Comparison of ENCODE assay signal across 12 cellular contexts in genomic region chr6:83086751-83087150, GRCh38. TPM values are rescaled to one million over a fixed set of nuclear protein-coding genes. Genes with fewer than 3 reads are reported as not detected.
DNase-seq lines count a peak whose midpoint lies in the region; ATAC-seq and TF ChIP-seq lines count a peak whose summit lies in the region.
"Had no signal": no experiment of that assay in that cellular context is flagged by ENCODE, and none has a peak within 500 bp of the region (broad histone marks: within the 10 kb centered on the region; RNA-seq: fewer than 3 reads in every experiment).

No MANE protein-coding gene starts in this region.

- peak overlapping the region; percentile 37 for H3K27ac Mint-ChIP-seq in T-helper 1 cell treated with Interleukin-12 subunit alpha and Interleukin-12 subunit beta and Interleukin-4 antibody, amounts not matched to agents 30 μg/mL and 1 μg/mL, for 36 hours
- peak overlapping the region; percentile 4 for H3K27ac Mint-ChIP-seq in memory B cell
- H3K27ac Mint-ChIP-seq: nephron had no signal

- no peaks in the 10 kb centered on the region for H3K9me3 Mint-ChIP-seq in T-helper 1 cell treated with Interleukin-12 subunit alpha and Interleukin-12 subunit beta and Interleukin-4 antibody, amounts not matched to agents 30 μg/mL and 1 μg/mL, for 36 hours
- no peaks in the 10 kb centered on the region for H3K9me3 Mint-ChIP-seq in memory B cell
- H3K9me3 Mint-ChIP-seq: IgD-negative memory B cell, nephron had no signal

- intact Hi-C loops in posterior vena cava (cut with DNase I), result no loop called here

- H3K27me3 Mint-ChIP-seq in T-helper 1 cell treated with Interleukin-12 subunit alpha and Interleukin-12 subunit beta and Interleukin-4 antibody, amounts not matched to agents 30 μg/mL and 1 μg/mL, for 36 hours (ENCODE audit: low read depth), result no peaks in the 10 kb centered on the region
- no peaks in the 10 kb centered on the region for H3K27me3 Mint-ChIP-seq in memory B cell
- H3K27me3 Mint-ChIP-seq: IgD-negative memory B cell had no signal

- POLR2A ChIA-PET in HEK293T (lab: Yijun Ruan, JAX), result no interaction called here

- H3K36me3 Mint-ChIP-seq in T-helper 1 cell treated with Interleukin-12 subunit alpha and Interleukin-12 subunit beta and Interleukin-4 antibody, amounts not matched to agents 30 μg/mL and 1 μg/mL, for 36 hours (ENCODE audit: low read depth), result peaks cover 5% of the 10 kb centered on the region
- H3K36me3 Mint-ChIP-seq in memory B cell, result peaks cover 11% of the 10 kb centered on the region

- ATAC-seq in GM21381 (IDR thresholded peaks at IDR 0.05; ENCODE audit: unreplicated experiment) (peak; percentile 99), HG03103 (IDR thresholded peaks at IDR 0.05; ENCODE audit: low read depth, unreplicated experiment) (peak; percentile 98), memory B cell (ENCODE audit: low read depth) (peak; percentile 57)

- no peak overlapping the region for H3K4me3 Mint-ChIP-seq in T-helper 1 cell treated with Interleukin-12 subunit alpha and Interleukin-12 subunit beta and Interleukin-4 antibody, amounts not matched to agents 30 μg/mL and 1 μg/mL, for 36 hours
- no peak overlapping the region for H3K4me3 Mint-ChIP-seq in memory B cell
- H3K4me3 Mint-ChIP-seq: nephron had no signal

- H3K4me1 Mint-ChIP-seq in T-helper 1 cell treated with Interleukin-12 subunit alpha and Interleukin-12 subunit beta and Interleukin-4 antibody, amounts not matched to agents 30 μg/mL and 1 μg/mL, for 36 hours (ENCODE audit: low read depth), result peaks cover 14% of the 10 kb centered on the region
- peaks cover 28% of the 10 kb centered on the region for H3K4me1 Mint-ChIP-seq in memory B cell
- H3K4me1 Mint-ChIP-seq: nephron had no signal

- CTCF ChIA-PET in HEK293T (lab: Yijun Ruan, JAX), result interaction anchor here (0.7 kb wide), 1 partner anchor 373 kb away, joined by 3 read pairs; no protein-coding TSS in a partner anchor

- DNase-seq in T-helper 1 cell (no peak), memory B cell (ENCODE audit: low spot score in 2 of 2) (no peak), HEK293T (ENCODE audit: extremely low spot score) (no peak), NOMO-1 (lab: John Stamatoyannopoulos, UW; ENCODE audit: unreplicated experiment in 2 of 2) (no peak), posterior vena cava (ENCODE audit: low spot score) (no peak)
- DNase-seq: EL, hippocampal formation had no signal

TF ChIP-seq in HEK293T, 16 proteins besides CTCF, POLR2A, EP300 and RAD21:
- TF ChIP-seq LEF1 (IDR thresholded peaks at IDR 0.05; ENCODE audit: borderline replicate concordance) (no peak), SUZ12 (IDR thresholded peaks at IDR 0.05) (no peak), BHLHE40 (IDR thresholded peaks at IDR 0.05; ENCODE audit: borderline replicate concordance) (no peak), TARDBP (IDR thresholded peaks at IDR 0.05) (no peak), FOXA1 (IDR thresholded peaks at IDR 0.05) (no peak), ZNF384 (IDR thresholded peaks at IDR 0.05) (no peak), HDGF (IDR thresholded peaks at IDR 0.05; ENCODE audit: borderline replicate concordance) (no peak), SP1 (IDR thresholded peaks at IDR 0.05) (no peak), PKNOX1 (IDR thresholded peaks at IDR 0.05) (no peak), FOXK2 (IDR thresholded peaks at IDR 0.05) (no peak), ELF4 (IDR thresholded peaks at IDR 0.05) (no peak), FOXM1 (IDR thresholded peaks at IDR 0.05; ENCODE audit: borderline replicate concordance) (no peak), CTBP1 (IDR thresholded peaks at IDR 0.05; ENCODE audit: borderline replicate concordance) (no peak), ARNT (IDR thresholded peaks at IDR 0.05) (no peak), L3MBTL2 (conservative IDR thresholded peaks at IDR 0.05) (no peak), NFRKB (IDR thresholded peaks at IDR 0.05) (no peak)

RNA-seq across cellular contexts. Expression of gene DOP1A, which starts 19.3 kb away (rescaled TPM):
- 10 to 100 TPM; 20.5 to 21.3 TPM for total RNA-seq in posterior vena cava

RNA-seq across cellular contexts. Expression of gene UBE3D, which starts 21.1 kb away (rescaled TPM):
- 1 to 10 TPM; 3.6 TPM for total RNA-seq in posterior vena cava
